8 cellular contexts compared by ENCODE assay signal in the genomic region with DNA sequence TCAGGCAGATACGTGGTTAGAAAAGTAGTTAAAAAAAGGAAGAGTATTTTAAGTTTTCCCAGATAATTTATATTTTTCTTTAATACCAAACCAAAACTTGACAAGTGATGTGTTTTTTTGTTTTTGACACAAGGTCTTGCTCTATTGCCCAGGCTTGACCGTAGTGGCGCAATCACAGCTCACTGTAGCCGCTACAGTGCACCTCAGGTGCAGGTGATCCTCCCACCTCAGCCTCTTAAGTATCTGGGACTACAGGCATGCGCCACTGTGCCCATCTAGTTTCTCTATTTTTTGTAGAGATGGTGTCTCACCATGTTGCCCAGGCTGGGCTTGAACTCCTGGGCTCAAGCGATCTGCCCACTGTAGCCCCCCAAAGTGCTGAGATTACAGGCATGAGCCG.
"Had no signal": no experiment of that assay in that cellular context is flagged by ENCODE, and none has a peak within 500 bp of the region (broad histone marks: within the 10 kb centered on the region; RNA-seq: fewer than 3 reads in every experiment).

No MANE protein-coding gene starts in this region.

- H3K27ac ChIP-seq: HL-60 had no signal

- H3K27me3 Mint-ChIP-seq: IgD-negative memory B cell had no signal

- H3K4me3 Mint-ChIP-seq: GM23338, HFFc6 had no signal

- ATAC-seq: GM23338, HCT116 had no signal

- H3K4me3 ChIP-seq: GM23338, HAP-1 had no signal

- H3K9me3 ChIP-seq: HAP-1 had no signal

- H3K9me3 Mint-ChIP-seq: GM23338, HFFc6, IgD-negative memory B cell had no signal

- DNase-seq: H7, HFFc6, KBM-7 had no signal

- H2AFZ ChIP-seq: GM23338 had no signal

- H3K27ac Mint-ChIP-seq: GM23338, HFFc6, IgD-negative memory B cell had no signal

- H3K4me2 ChIP-seq: GM23338 had no signal
